Comparison of ENCODE assay signal across 14 cellular contexts in genomic region chr1:200041337-200042118, GRCh38. TPM values are rescaled to one million over a fixed set of nuclear protein-coding genes. Genes with fewer than 3 reads are reported as not detected.
DNase-seq lines count a peak whose midpoint lies in the region; ATAC-seq, FAIRE-seq and TF ChIP-seq lines count a peak whose summit lies in the region.
"Had no signal": no experiment of that assay in that cellular context is flagged by ENCODE, and none has a peak within 500 bp of the region (broad histone marks: within the 10 kb centered on the region; RNA-seq: fewer than 3 reads in every experiment).

No MANE protein-coding gene starts in this region.

- H3K27ac Mint-ChIP-seq in activated CD4-positive, alpha-beta T cell treated with anti-CD3 and anti-CD28 coated beads, Interleukin-2, amount 10 ng/mL, durations not matched to agents 24 days and 14 days: no peak overlapping the region
- H3K27ac Mint-ChIP-seq: activated naive CD4-positive, alpha-beta T cell treated with anti-CD3 and anti-CD28 coated beads, Interleukin-2, amount 50 U/mL, for 72 hours; T-cell had no signal

- 51% methylated on average over 15 of the region's 35 CpGs; no CpG with 5 or more reads in 1 of the 2 experiments for WGBS in IMR-90 (ENCODE audit: extremely low coverage in 2 of 2, insufficient read length in 1 of 2), 2 experiments
- no CpG with 5 or more reads among the region's 35 CpGs for WGBS in iPS DF 6.9 (ENCODE audit: insufficient coverage, insufficient read length)
- WGBS in pancreas, 2 donors: 4 to 5% methylated on average over 35 of the region's 35 CpGs

- FAIRE-seq in pancreas (lab: Jason Lieb, UNC): no peak

- TF ChIP-seq CTCF in AG04449 (IDR thresholded peaks at IDR 0.05; ENCODE audit: insufficient read depth, low read length, missing control alignments) (no peak), IMR-90 (conservative IDR thresholded peaks at IDR 0.05; ENCODE audit: low read depth, low read length) (no peak), pancreas (IDR thresholded peaks at IDR 0.05) (no peak)

- dilution Hi-C loops in IMR-90 (cut with HindIII; ENCODE audit: low sequenced_read_pairs, unreplicated experiment): no loop called here

- POLR2A ChIA-PET in AG04449 (lab: Yijun Ruan, JAX): no interaction called here
- POLR2A ChIA-PET in IMR-90 (lab: Charles Lee; ENCODE audit: unreplicated experiment): interaction anchor here (0.6 kb wide), 1 partner anchor 122 kb away, joined by 7 read pairs; no protein-coding TSS in a partner anchor

- H3K79me1 ChIP-seq in IMR-90 (ENCODE audit: low read depth in 1 of 2, low read length in 2 of 2): no peaks in the 10 kb centered on the region

- H2BK15ac ChIP-seq in IMR-90 (ENCODE audit: low read depth, low read length): no peak overlapping the region

- CTCF ChIA-PET in AG04449 (lab: Yijun Ruan, JAX): interaction anchor here (2.6 kb wide), 1 partner anchor 357 kb away, joined by 9 read pairs; no protein-coding TSS in a partner anchor
- CTCF ChIA-PET in IMR-90 (lab: Yijun Ruan, JAX): no interaction called here

- no peak overlapping the region for H2BK20ac ChIP-seq in IMR-90 (ENCODE audit: low read depth, low read length)

- peaks cover 3% of the 10 kb centered on the region for H3K36me3 Mint-ChIP-seq in activated CD4-positive, alpha-beta T cell treated with anti-CD3 and anti-CD28 coated beads, Interleukin-2, amount 10 ng/mL, durations not matched to agents 24 days and 14 days (ENCODE audit: low read depth)
- H3K36me3 Mint-ChIP-seq: T-cell had no signal

- H4K20me1 ChIP-seq in IMR-90 (ENCODE audit: insufficient read depth, low read length): peaks cover 6% of the 10 kb centered on the region; the same call in 1 of the 2 replicates

- no peaks in the 10 kb centered on the region for H3K9me1 ChIP-seq in IMR-90 (ENCODE audit: insufficient read depth, low read length)

- peaks cover 59% of the 10 kb centered on the region for H3K27me3 Mint-ChIP-seq in activated CD4-positive, alpha-beta T cell treated with anti-CD3 and anti-CD28 coated beads, Interleukin-2, amount 10 ng/mL, durations not matched to agents 24 days and 14 days

- H4K91ac ChIP-seq in IMR-90 (ENCODE audit: insufficient read depth, low read depth, low read length): no peak overlapping the region

- in situ Hi-C loops in IMR-90 (cut with MboI; ENCODE audit: low sequenced_read_pairs): no loop called here

- peaks cover 66% of the 10 kb centered on the region for H3K27me3 ChIP-seq in IMR-90 (ENCODE audit: control insufficient read depth, insufficient read depth, low read length)
- H3K27me3 ChIP-seq in iPS DF 6.9 (ENCODE audit: control insufficient read depth, insufficient read depth, low read length): peaks cover 26% of the 10 kb centered on the region
- no peaks in the 10 kb centered on the region for H3K27me3 ChIP-seq in pancreas

- no peak overlapping the region for H2AK9ac ChIP-seq in IMR-90 (replicated peaks; ENCODE audit: low read depth, low read length, poor library complexity)

- DNase-seq in AG04449 (ENCODE audit: low read depth, low spot score) (no peak), IMR-90 (no peak), iPS DF 6.9 (ENCODE audit: low read depth, low spot score) (no peak), pancreas (peak in 4 of 6 donors; percentile 33 to 68 (median 52))
- no peak for DNase-seq in activated CD4-positive, alpha-beta T cell treated with anti-CD3 and anti-CD28 coated beads, Interleukin-2, amount 10 ng/mL, durations not matched to agents 24 days and 14 days
- no peak for DNase-seq in stimulated activated CD4-positive, alpha-beta T cell treated with anti-CD3 and anti-CD28 coated beads, Interleukin-4, amount 100 ng/mL, for 4 hours
- DNase-seq: GDM1; KBM-7; NCI-H2081; stimulated activated CD4-positive, alpha-beta T cell treated with anti-CD3 and anti-CD28 coated beads, Interleukin-4, amount 100 ng/mL, for 24 hours; T-cell had no signal

- no peak overlapping the region for H3K18ac ChIP-seq in IMR-90 (ENCODE audit: low read depth, low read length)

- peaks cover 14% of the 10 kb centered on the region for H3K4me1 Mint-ChIP-seq in activated CD4-positive, alpha-beta T cell treated with anti-CD3 and anti-CD28 coated beads, Interleukin-2, amount 10 ng/mL, durations not matched to agents 24 days and 14 days

- no peak overlapping the region for H4K8ac ChIP-seq in IMR-90 (ENCODE audit: low read depth in 2 of 2, low read length in 2 of 2)

- no peak overlapping the region for H3K4me3 Mint-ChIP-seq in activated CD4-positive, alpha-beta T cell treated with anti-CD3 and anti-CD28 coated beads, Interleukin-2, amount 10 ng/mL, durations not matched to agents 24 days and 14 days

- no peak overlapping the region for H2BK5ac ChIP-seq in IMR-90 (ENCODE audit: low read depth, low read length, poor library complexity, severe bottlenecking)

- TF ChIP-seq POLR2A in IMR-90 (IDR thresholded peaks at IDR 0.05; ENCODE audit: low read depth, low read length): no peak

- no peaks in the 10 kb centered on the region for H3K9me3 Mint-ChIP-seq in activated CD4-positive, alpha-beta T cell treated with anti-CD3 and anti-CD28 coated beads, Interleukin-2, amount 10 ng/mL, durations not matched to agents 24 days and 14 days
- H3K9me3 Mint-ChIP-seq: activated naive CD4-positive, alpha-beta T cell treated with anti-CD3 and anti-CD28 coated beads, Interleukin-2, amount 50 U/mL, for 72 hours; T-cell had no signal

- no peak overlapping the region for H3K14ac ChIP-seq in IMR-90 (replicated peaks; ENCODE audit: low read depth, low read length)

- no peak overlapping the region for H3K27ac ChIP-seq in IMR-90 (ENCODE audit: insufficient read depth, low read length)
- H3K27ac ChIP-seq in iPS DF 6.9 (ENCODE audit: low read length): no peak overlapping the region
- peak overlapping the region; percentile 81 to 99 (median 90) for H3K27ac ChIP-seq in pancreas

- H3K36me3 ChIP-seq in IMR-90 (ENCODE audit: control insufficient read depth, insufficient read depth, low read length) (no peaks in the 10 kb centered on the region), iPS DF 6.9 (ENCODE audit: control insufficient read depth, insufficient read depth, low read length) (no peaks in the 10 kb centered on the region), pancreas (peaks cover 0 to 10% (median 0%) of the 10 kb centered on the region in 3 donors)

- H2AFZ ChIP-seq in IMR-90 (replicated peaks; ENCODE audit: low read length, poor library complexity): peak overlapping the region; percentile 14

- H3K23ac ChIP-seq in IMR-90 (ENCODE audit: low read depth, low read length): no peak overlapping the region

- ATAC-seq in IMR-90 (ENCODE audit: low read depth): no peak
- ATAC-seq in pancreas: peak; percentile 0 to 5 (median 2)
- no peak for ATAC-seq in GM18870 (IDR thresholded peaks at IDR 0.05; ENCODE audit: unreplicated experiment)
- ATAC-seq in HG02938 (IDR thresholded peaks at IDR 0.05; ENCODE audit: unreplicated experiment): no peak
- ATAC-seq: T-cell had no signal

- H3K9ac ChIP-seq in IMR-90 (ENCODE audit: low read depth, low read length): no peak overlapping the region

- H3K56ac ChIP-seq in IMR-90 (ENCODE audit: extremely low read depth, insufficient read depth, low read length): no peak overlapping the region

- H3K4me1 ChIP-seq in IMR-90 (ENCODE audit: control insufficient read depth, insufficient read depth, low read length) (peaks cover 2% of the 10 kb centered on the region; the same call in 1 of the 2 replicates), iPS DF 6.9 (ENCODE audit: control insufficient read depth, insufficient read depth, low read length) (peaks cover 4% of the 10 kb centered on the region; the same call in 1 of the 2 replicates), pancreas (peaks cover 0 to 10% (median 4%) of the 10 kb centered on the region in 3 donors)

- TF ChIP-seq RAD21 in IMR-90 (IDR thresholded peaks at IDR 0.05; ENCODE audit: low read length): no peak

- no peak overlapping the region for H4K5ac ChIP-seq in IMR-90 (ENCODE audit: low read depth, low read length)

- H3K4ac ChIP-seq in IMR-90 (ENCODE audit: low read depth, low read length): no peak overlapping the region

- H3K4me3 ChIP-seq in AG04449 (ENCODE audit: low read depth, low read length): peak overlapping the region; percentile 3; the same call in 1 of the 2 replicates
- H3K4me3 ChIP-seq in IMR-90 (ENCODE audit: insufficient read depth, low read depth, low read length): no peak overlapping the region
- peak overlapping the region; percentile 63; the same call in 1 of the 2 replicates for H3K4me3 ChIP-seq in iPS DF 6.9 (ENCODE audit: low read length)
- H3K4me3 ChIP-seq in pancreas: peak overlapping the region; percentile 47 to 72 (median 56)

- H3K9me3 ChIP-seq in IMR-90 (ENCODE audit: control insufficient read depth, insufficient read depth, low read length) (peaks cover 4% of the 10 kb centered on the region; the same call in 1 of the 2 replicates), iPS DF 6.9 (ENCODE audit: control insufficient read depth, insufficient read depth, low read length) (no peaks in the 10 kb centered on the region), pancreas (no peaks in the 10 kb centered on the region)

- no peak overlapping the region for H3K4me2 ChIP-seq in IMR-90 (ENCODE audit: low read depth, low read length)

- intact Hi-C loops in IMR-90 (cut with micrococcal nuclease): no loop called here
- intact Hi-C loops in pancreas (cut with DNase I): loop anchor here in 1 of 3 donors (10.0 kb wide), 1 partner anchor 357 kb away; no protein-coding TSS in a partner anchor
- intact Hi-C loops in activated CD4-positive, alpha-beta T cell treated with anti-CD3 and anti-CD28 coated beads, Interleukin-2, amount 10 ng/mL, durations not matched to agents 24 days and 14 days (cut with micrococcal nuclease): loop anchor here (1.0 kb wide), 1 partner anchor 12 kb away; no protein-coding TSS in a partner anchor

- no TSS peak for BruUV-seq in IMR-90 (replicated peaks; lab: Mats Ljungman, UMichigan)

- no peak overlapping the region for H2BK120ac ChIP-seq in IMR-90 (ENCODE audit: low read depth, low read length)

- H2AK5ac ChIP-seq in IMR-90 (ENCODE audit: low read depth, low read length): no peak overlapping the region

TF ChIP-seq in IMR-90, 13 proteins besides CTCF, POLR2A, EP300 and RAD21:
- TF ChIP-seq MAZ (IDR thresholded peaks at IDR 0.05; ENCODE audit: borderline replicate concordance, low read depth, low read length) (no peak), CEBPB (IDR thresholded peaks at IDR 0.05; ENCODE audit: low read depth, low read length) (no peak), RCOR1 (IDR thresholded peaks at IDR 0.05; ENCODE audit: insufficient replicate concordance, low read length) (no peak)

RNA-seq across cellular contexts. Expression of gene NR5A2, which starts 14.0 kb away (rescaled TPM):
- total RNA-seq in IMR-90 (2012; rRNA removed) (under 0.01 and 0.18 TPM in 2 replicates), pancreas (100 to 1,000 TPM in 1 of 6 donors, 10 to 100 TPM in 5; 72.4 to 114 (median 89.9) TPM)
- polyA plus RNA-seq in IMR-90 (2012; rRNA removed) (0.03 TPM in 2 replicates), pancreas (10 to 100 TPM; 28.3 to 29.6 TPM)
- not detected in 2 replicates for polyA plus RNA-seq in IMR-90 (2012; cell fraction: cytosol; rRNA removed)
- polyA plus RNA-seq in IMR-90 (2012; cell fraction: nucleus; rRNA removed; ENCODE audit: low replicate concordance): 0.01 TPM in 1 of 2 replicates, not detected in the other
- total RNA-seq in activated CD4-positive, alpha-beta T cell treated with anti-CD3 and anti-CD28 coated beads, Interleukin-2, amount 10 ng/mL, durations not matched to agents 24 days and 14 days: not detected in 2 replicates

Comparison
In these comparisons a context has a peak if more than half of its experiments do, and no peak if none do; other contexts are left out.
1. DNase-seq: peak in pancreas (4 of 6); none in AG04449 (single experiment), IMR-90 (single experiment), iPS DF 6.9 (single experiment), activated CD4-positive, alpha-beta T cell treated with anti-CD3 and anti-CD28 coated beads, Interleukin-2, amount 10 ng/mL, durations not matched to agents 24 days and 14 days (single experiment) and stimulated activated CD4-positive, alpha-beta T cell treated with anti-CD3 and anti-CD28 coated beads, Interleukin-4, amount 100 ng/mL, for 4 hours (0 of 2).
2. ATAC-seq: peak in pancreas (4 of 4); none in IMR-90 (single experiment), GM18870 (single experiment) and HG02938 (single experiment).
3. H3K27ac ChIP-seq: peak in pancreas (4 of 4); none in IMR-90 (single experiment) and iPS DF 6.9 (single experiment).
4. RNA of gene NR5A2, which starts 14.0 kb away (total RNA-seq): 72.4 to 114 TPM in pancreas; under 0.01 to 0.18 TPM in IMR-90 and not detected in activated CD4-positive, alpha-beta T cell treated with anti-CD3 and anti-CD28 coated beads, Interleukin-2, amount 10 ng/mL, durations not matched to agents 24 days and 14 days; every median in the first group is over 10 times any median in the second.